Comparison of ENCODE assay signal across 9 cellular contexts in genomic region chr10:132229834-132230556, GRCh38. TPM values are rescaled to one million over a fixed set of nuclear protein-coding genes. Genes with fewer than 3 reads are reported as not detected.
DNase-seq lines count a peak whose midpoint lies in the region; ATAC-seq and TF ChIP-seq lines count a peak whose summit lies in the region.
"Had no signal": no experiment of that assay in that cellular context is flagged by ENCODE, and none has a peak within 500 bp of the region (broad histone marks: within the 10 kb centered on the region; RNA-seq: fewer than 3 reads in every experiment).

No MANE protein-coding gene starts in this region.

- TF ChIP-seq CTCF in GM10248 (IDR thresholded peaks at IDR 0.05; ENCODE audit: control extremely low read depth, extremely low read depth, low read depth, missing control alignments) (no peak), MM.1S (IDR thresholded peaks at IDR 0.05; ENCODE audit: low read length) (no peak)

- H3K27me3 Mint-ChIP-seq in activated T-helper 17 cell treated with anti-CD3 and anti-CD28 coated beads, Interleukin-2, amount 50 U/mL, for 72 hours = no peaks in the 10 kb centered on the region
- H3K27me3 Mint-ChIP-seq in memory B cell = no peaks in the 10 kb centered on the region

- no peaks in the 10 kb centered on the region for H3K36me3 Mint-ChIP-seq in activated T-helper 17 cell treated with anti-CD3 and anti-CD28 coated beads, Interleukin-2, amount 50 U/mL, for 72 hours (ENCODE audit: low read depth)
- no peaks in the 10 kb centered on the region for H3K36me3 Mint-ChIP-seq in memory B cell

- H3K9me3 ChIP-seq in MM.1S (replicated peaks; ENCODE audit: insufficient read depth, low read length) = no peaks in the 10 kb centered on the region

- no peaks in the 10 kb centered on the region for H4K20me1 ChIP-seq in MM.1S (ENCODE audit: insufficient read depth, low read length)

- H3K27ac ChIP-seq in MM.1S (ENCODE audit: low read length) = no peak overlapping the region
- H3K27ac ChIP-seq: parathyroid adenoma had no signal

- H3K36me3 ChIP-seq in MM.1S (replicated peaks; ENCODE audit: insufficient read depth, low read length) = no peaks in the 10 kb centered on the region

- H3K9me3 Mint-ChIP-seq in activated T-helper 17 cell treated with anti-CD3 and anti-CD28 coated beads, Interleukin-2, amount 50 U/mL, for 72 hours = no peaks in the 10 kb centered on the region
- H3K9me3 Mint-ChIP-seq in memory B cell = no peaks in the 10 kb centered on the region

- CTCF ChIA-PET in GM10248 (lab: Yijun Ruan, JAX) = no interaction called here

- no peaks in the 10 kb centered on the region for H3F3A ChIP-seq in MM.1S (ENCODE audit: insufficient read depth, low read length)

- DNase-seq in GM10248 (ENCODE audit: extremely low spot score) = peak; percentile 85
- DNase-seq in memory B cell (ENCODE audit: low spot score in 2 of 2) = no peak
- no peak for DNase-seq in MM.1S
- DNase-seq in RKO (ENCODE audit: low spot score) = no peak
- no peak for DNase-seq in NCI-H2107 (lab: John Stamatoyannopoulos, UW)

- ATAC-seq in HG02759 (IDR thresholded peaks at IDR 0.05; ENCODE audit: unreplicated experiment) = peak; percentile 64
- peak; percentile 70 for ATAC-seq in activated T-helper 17 cell treated with anti-CD3 and anti-CD28 coated beads, Interleukin-2, amount 50 U/mL, for 72 hours (replicated peaks)
- peak; percentile 38 for ATAC-seq in memory B cell (ENCODE audit: low read depth)
- ATAC-seq in HG03469 (IDR thresholded peaks at IDR 0.05; ENCODE audit: unreplicated experiment) = no peak

- H3K27me3 ChIP-seq in MM.1S (replicated peaks; ENCODE audit: insufficient read depth, low read length) = no peaks in the 10 kb centered on the region

- H3K4me1 Mint-ChIP-seq in activated T-helper 17 cell treated with anti-CD3 and anti-CD28 coated beads, Interleukin-2, amount 50 U/mL, for 72 hours = peaks cover 9% of the 10 kb centered on the region
- peaks cover 12% of the 10 kb centered on the region for H3K4me1 Mint-ChIP-seq in memory B cell

- H3K4me3 Mint-ChIP-seq in activated T-helper 17 cell treated with anti-CD3 and anti-CD28 coated beads, Interleukin-2, amount 50 U/mL, for 72 hours = peak overlapping the region; percentile 76
- H3K4me3 Mint-ChIP-seq in memory B cell = peak overlapping the region; percentile 78

- no peak overlapping the region for H2AFZ ChIP-seq in MM.1S (ENCODE audit: low read length)
- H2AFZ ChIP-seq: parathyroid adenoma had no signal

- no peak overlapping the region for H3K4me3 ChIP-seq in MM.1S (ENCODE audit: low read length)

- H3K27ac Mint-ChIP-seq in activated T-helper 17 cell treated with anti-CD3 and anti-CD28 coated beads, Interleukin-2, amount 50 U/mL, for 72 hours = peak overlapping the region; percentile 84
- peak overlapping the region; percentile 32 for H3K27ac Mint-ChIP-seq in memory B cell

- H3K79me2 ChIP-seq in MM.1S (ENCODE audit: low read length) = no peaks in the 10 kb centered on the region
- H3K79me2 ChIP-seq: parathyroid adenoma had no signal

- no peak overlapping the region for H3K9ac ChIP-seq in MM.1S (ENCODE audit: low read length)
- H3K9ac ChIP-seq: parathyroid adenoma had no signal

- H3K4me2 ChIP-seq in MM.1S (ENCODE audit: low read depth, low read length) = no peak overlapping the region

- POLR2A ChIA-PET in GM10248 (lab: Yijun Ruan, JAX) = no interaction called here

- no peaks in the 10 kb centered on the region for H3K9me2 ChIP-seq in MM.1S (replicated peaks; ENCODE audit: insufficient read depth, low read length)

- H3K4me1 ChIP-seq in MM.1S (ENCODE audit: low read length) = no peaks in the 10 kb centered on the region
- H3K4me1 ChIP-seq: parathyroid adenoma had no signal

RNA-seq across cellular contexts. Expression of gene DPYSL4, which starts 43.2 kb away (rescaled TPM):
- 10 to 100 TPM; 14.3 to 23.5 TPM for total RNA-seq in activated T-helper 17 cell treated with anti-CD3 and anti-CD28 coated beads, Interleukin-2, amount 50 U/mL, for 72 hours
